ENCODE assay signal across 1 cellular context in genomic region chr14:67372833-67373232, GRCh38.
TF ChIP-seq lines count a peak whose summit lies in the region.

No MANE protein-coding gene starts in this region.

TF ChIP-seq in HepG2, 621 proteins besides CTCF, POLR2A, EP300 and RAD21:
- TF ChIP-seq KAT2B (IDR thresholded peaks at IDR 0.05; ENCODE audit: borderline replicate concordance, low read depth, low read length) (peak; percentile 91), ZFP90 (CRISPR knock-in tag; IDR thresholded peaks at IDR 0.05; ENCODE audit: borderline replicate concordance) (no peak)
